1 cellular context compared by ENCODE assay signal in genomic region chr2:85558160-85558559, GRCh38.
TF ChIP-seq lines count a peak whose summit lies in the region.

No MANE protein-coding gene starts in this region.

TF ChIP-seq in HepG2, 621 proteins besides CTCF, POLR2A, EP300 and RAD21 (continued from another document and continues in another):
- TF ChIP-seq, protein P1, sequence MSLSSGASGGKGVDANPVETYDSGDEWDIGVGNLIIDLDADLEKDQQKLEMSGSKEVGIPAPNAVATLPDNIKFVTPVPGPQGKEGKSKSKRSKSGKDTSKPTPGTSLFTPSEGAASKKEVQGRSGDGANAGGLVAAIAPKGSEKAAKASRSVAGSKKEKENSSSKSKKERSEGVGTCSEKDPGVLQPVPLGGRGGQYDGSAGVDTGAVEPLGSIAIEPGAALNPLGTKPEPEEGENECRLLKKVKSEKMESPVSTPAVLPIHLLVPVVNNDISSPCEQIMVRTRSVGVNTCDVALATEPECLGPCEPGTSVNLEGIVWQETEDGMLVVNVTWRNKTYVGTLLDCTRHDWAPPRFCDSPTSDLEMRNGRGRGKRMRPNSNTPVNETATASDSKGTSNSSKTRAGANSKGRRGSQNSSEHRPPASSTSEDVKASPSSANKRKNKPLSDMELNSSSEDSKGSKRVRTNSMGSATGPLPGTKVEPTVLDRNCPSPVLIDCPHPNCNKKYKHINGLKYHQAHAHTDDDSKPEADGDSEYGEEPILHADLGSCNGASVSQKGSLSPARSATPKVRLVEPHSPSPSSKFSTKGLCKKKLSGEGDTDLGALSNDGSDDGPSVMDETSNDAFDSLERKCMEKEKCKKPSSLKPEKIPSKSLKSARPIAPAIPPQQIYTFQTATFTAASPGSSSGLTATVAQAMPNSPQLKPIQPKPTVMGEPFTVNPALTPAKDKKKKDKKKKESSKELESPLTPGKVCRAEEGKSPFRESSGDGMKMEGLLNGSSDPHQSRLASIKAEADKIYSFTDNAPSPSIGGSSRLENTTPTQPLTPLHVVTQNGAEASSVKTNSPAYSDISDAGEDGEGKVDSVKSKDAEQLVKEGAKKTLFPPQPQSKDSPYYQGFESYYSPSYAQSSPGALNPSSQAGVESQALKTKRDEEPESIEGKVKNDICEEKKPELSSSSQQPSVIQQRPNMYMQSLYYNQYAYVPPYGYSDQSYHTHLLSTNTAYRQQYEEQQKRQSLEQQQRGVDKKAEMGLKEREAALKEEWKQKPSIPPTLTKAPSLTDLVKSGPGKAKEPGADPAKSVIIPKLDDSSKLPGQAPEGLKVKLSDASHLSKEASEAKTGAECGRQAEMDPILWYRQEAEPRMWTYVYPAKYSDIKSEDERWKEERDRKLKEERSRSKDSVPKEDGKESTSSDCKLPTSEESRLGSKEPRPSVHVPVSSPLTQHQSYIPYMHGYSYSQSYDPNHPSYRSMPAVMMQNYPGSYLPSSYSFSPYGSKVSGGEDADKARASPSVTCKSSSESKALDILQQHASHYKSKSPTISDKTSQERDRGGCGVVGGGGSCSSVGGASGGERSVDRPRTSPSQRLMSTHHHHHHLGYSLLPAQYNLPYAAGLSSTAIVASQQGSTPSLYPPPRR (CRISPR knock-in tag; IDR thresholded peaks at IDR 0.05; ENCODE audit: borderline replicate concordance): peak; percentile 66; the same call in 1 of the 2 replicates
- TF ChIP-seq SAFB2 (CRISPR knock-in tag; IDR thresholded peaks at IDR 0.05; ENCODE audit: borderline replicate concordance, low read depth): no peak
- peak; percentile 59; the same call in 1 of the 2 replicates for TF ChIP-seq HDAC1 (CRISPR knock-in tag; IDR thresholded peaks at IDR 0.05)
- no peak for TF ChIP-seq NFRKB (IDR thresholded peaks at IDR 0.05)
- no peak for TF ChIP-seq MAFF (IDR thresholded peaks at IDR 0.05; ENCODE audit: low read depth, low read length)
- TF ChIP-seq, protein P2, sequence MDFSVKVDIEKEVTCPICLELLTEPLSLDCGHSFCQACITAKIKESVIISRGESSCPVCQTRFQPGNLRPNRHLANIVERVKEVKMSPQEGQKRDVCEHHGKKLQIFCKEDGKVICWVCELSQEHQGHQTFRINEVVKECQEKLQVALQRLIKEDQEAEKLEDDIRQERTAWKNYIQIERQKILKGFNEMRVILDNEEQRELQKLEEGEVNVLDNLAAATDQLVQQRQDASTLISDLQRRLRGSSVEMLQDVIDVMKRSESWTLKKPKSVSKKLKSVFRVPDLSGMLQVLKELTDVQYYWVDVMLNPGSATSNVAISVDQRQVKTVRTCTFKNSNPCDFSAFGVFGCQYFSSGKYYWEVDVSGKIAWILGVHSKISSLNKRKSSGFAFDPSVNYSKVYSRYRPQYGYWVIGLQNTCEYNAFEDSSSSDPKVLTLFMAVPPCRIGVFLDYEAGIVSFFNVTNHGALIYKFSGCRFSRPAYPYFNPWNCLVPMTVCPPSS (IDR thresholded peaks at IDR 0.05): no peak
- TF ChIP-seq ZNF879 (CRISPR knock-in tag; IDR thresholded peaks at IDR 0.05): no peak
- TF ChIP-seq ZNF225 (CRISPR knock-in tag; IDR thresholded peaks at IDR 0.05): no peak
- TF ChIP-seq RBM39 (IDR thresholded peaks at IDR 0.05; ENCODE audit: low read depth, low read length, poor library complexity, severe bottlenecking): no peak
- no peak for TF ChIP-seq SALL2 (CRISPR knock-in tag; IDR thresholded peaks at IDR 0.05)
- no peak for TF ChIP-seq PRDM15 (CRISPR knock-in tag; IDR thresholded peaks at IDR 0.05)
- TF ChIP-seq RARA (CRISPR knock-in tag; IDR thresholded peaks at IDR 0.05): peak; percentile 68
- TF ChIP-seq, protein P3, sequence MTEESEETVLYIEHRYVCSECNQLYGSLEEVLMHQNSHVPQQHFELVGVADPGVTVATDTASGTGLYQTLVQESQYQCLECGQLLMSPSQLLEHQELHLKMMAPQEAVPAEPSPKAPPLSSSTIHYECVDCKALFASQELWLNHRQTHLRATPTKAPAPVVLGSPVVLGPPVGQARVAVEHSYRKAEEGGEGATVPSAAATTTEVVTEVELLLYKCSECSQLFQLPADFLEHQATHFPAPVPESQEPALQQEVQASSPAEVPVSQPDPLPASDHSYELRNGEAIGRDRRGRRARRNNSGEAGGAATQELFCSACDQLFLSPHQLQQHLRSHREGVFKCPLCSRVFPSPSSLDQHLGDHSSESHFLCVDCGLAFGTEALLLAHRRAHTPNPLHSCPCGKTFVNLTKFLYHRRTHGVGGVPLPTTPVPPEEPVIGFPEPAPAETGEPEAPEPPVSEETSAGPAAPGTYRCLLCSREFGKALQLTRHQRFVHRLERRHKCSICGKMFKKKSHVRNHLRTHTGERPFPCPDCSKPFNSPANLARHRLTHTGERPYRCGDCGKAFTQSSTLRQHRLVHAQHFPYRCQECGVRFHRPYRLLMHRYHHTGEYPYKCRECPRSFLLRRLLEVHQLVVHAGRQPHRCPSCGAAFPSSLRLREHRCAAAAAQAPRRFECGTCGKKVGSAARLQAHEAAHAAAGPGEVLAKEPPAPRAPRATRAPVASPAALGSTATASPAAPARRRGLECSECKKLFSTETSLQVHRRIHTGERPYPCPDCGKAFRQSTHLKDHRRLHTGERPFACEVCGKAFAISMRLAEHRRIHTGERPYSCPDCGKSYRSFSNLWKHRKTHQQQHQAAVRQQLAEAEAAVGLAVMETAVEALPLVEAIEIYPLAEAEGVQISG (CRISPR knock-in tag; IDR thresholded peaks at IDR 0.05): no peak
- TF ChIP-seq, protein P4, sequence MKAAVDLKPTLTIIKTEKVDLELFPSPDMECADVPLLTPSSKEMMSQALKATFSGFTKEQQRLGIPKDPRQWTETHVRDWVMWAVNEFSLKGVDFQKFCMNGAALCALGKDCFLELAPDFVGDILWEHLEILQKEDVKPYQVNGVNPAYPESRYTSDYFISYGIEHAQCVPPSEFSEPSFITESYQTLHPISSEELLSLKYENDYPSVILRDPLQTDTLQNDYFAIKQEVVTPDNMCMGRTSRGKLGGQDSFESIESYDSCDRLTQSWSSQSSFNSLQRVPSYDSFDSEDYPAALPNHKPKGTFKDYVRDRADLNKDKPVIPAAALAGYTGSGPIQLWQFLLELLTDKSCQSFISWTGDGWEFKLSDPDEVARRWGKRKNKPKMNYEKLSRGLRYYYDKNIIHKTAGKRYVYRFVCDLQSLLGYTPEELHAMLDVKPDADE (CRISPR knock-in tag; IDR thresholded peaks at IDR 0.05): no peak
- 0 out of 2 replicates have a peak, but pooled peaks have one; percentile 51 for TF ChIP-seq ZNF205 (CRISPR knock-in tag; IDR thresholded peaks at IDR 0.05)
- TF ChIP-seq KDM1A (CRISPR knock-in tag; IDR thresholded peaks at IDR 0.05): no peak
- TF ChIP-seq PTBP1 (IDR thresholded peaks at IDR 0.05; ENCODE audit: low read depth, low read length, poor library complexity, severe bottlenecking): no peak
- TF ChIP-seq, protein P5, sequence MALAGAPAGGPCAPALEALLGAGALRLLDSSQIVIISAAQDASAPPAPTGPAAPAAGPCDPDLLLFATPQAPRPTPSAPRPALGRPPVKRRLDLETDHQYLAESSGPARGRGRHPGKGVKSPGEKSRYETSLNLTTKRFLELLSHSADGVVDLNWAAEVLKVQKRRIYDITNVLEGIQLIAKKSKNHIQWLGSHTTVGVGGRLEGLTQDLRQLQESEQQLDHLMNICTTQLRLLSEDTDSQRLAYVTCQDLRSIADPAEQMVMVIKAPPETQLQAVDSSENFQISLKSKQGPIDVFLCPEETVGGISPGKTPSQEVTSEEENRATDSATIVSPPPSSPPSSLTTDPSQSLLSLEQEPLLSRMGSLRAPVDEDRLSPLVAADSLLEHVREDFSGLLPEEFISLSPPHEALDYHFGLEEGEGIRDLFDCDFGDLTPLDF (CRISPR knock-in tag; IDR thresholded peaks at IDR 0.05): no peak
- TF ChIP-seq, protein P6, sequence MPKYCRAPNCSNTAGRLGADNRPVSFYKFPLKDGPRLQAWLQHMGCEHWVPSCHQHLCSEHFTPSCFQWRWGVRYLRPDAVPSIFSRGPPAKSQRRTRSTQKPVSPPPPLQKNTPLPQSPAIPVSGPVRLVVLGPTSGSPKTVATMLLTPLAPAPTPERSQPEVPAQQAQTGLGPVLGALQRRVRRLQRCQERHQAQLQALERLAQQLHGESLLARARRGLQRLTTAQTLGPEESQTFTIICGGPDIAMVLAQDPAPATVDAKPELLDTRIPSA (CRISPR knock-in tag; IDR thresholded peaks at IDR 0.05; ENCODE audit: borderline replicate concordance): no peak
- TF ChIP-seq IRF2 (CRISPR knock-in tag; IDR thresholded peaks at IDR 0.05): 0 out of 2 replicates have a peak, but pooled peaks have one; percentile 39
- TF ChIP-seq PHF8 (CRISPR knock-in tag; IDR thresholded peaks at IDR 0.05): no peak
- TF ChIP-seq, protein P7, sequence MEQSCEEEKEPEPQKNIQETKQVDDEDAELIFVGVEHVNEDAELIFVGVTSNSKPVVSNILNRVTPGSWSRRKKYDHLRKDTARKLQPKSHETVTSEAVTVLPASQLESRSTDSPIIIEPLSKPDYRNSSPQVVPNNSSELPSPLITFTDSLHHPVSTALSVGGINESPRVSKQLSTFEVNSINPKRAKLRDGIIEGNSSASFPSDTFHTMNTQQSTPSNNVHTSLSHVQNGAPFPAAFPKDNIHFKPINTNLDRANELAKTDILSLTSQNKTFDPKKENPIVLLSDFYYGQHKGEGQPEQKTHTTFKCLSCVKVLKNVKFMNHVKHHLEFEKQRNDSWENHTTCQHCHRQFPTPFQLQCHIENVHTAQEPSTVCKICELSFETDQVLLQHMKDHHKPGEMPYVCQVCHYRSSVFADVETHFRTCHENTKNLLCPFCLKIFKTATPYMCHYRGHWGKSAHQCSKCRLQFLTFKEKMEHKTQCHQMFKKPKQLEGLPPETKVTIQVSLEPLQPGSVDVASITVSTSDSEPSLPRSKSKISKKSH (CRISPR knock-in tag; IDR thresholded peaks at IDR 0.05; ENCODE audit: borderline replicate concordance): no peak
- peak; percentile 42; the same call in 1 of the 2 replicates for TF ChIP-seq SKIL (CRISPR knock-in tag; IDR thresholded peaks at IDR 0.05; ENCODE audit: borderline replicate concordance)
- TF ChIP-seq ZNF292 (CRISPR knock-in tag; IDR thresholded peaks at IDR 0.05; ENCODE audit: borderline replicate concordance, low read depth): no peak
- TF ChIP-seq NR1H2 (CRISPR knock-in tag; IDR thresholded peaks at IDR 0.05; ENCODE audit: borderline replicate concordance, low read depth): no peak
- no peak for TF ChIP-seq TBP (CRISPR knock-in tag; IDR thresholded peaks at IDR 0.05)
- peak; percentile 39; the same call in 1 of the 2 replicates for TF ChIP-seq TCF7 (IDR thresholded peaks at IDR 0.05; ENCODE audit: low read depth)
- TF ChIP-seq SOX13 (IDR thresholded peaks at IDR 0.05): no peak
- peak in 1 of 2 experiments; percentile 56; a peak in 1 of 4 replicates for TF ChIP-seq SOX13 (CRISPR knock-in tag; conservative IDR thresholded peaks at IDR 0.05 in 1 of 2, IDR thresholded peaks at IDR 0.05 in 1 of 2)
- peak; percentile 38; the same call in 1 of the 2 replicates for TF ChIP-seq NR2C2 (CRISPR knock-in tag; IDR thresholded peaks at IDR 0.05; ENCODE audit: borderline replicate concordance)
- no peak for TF ChIP-seq ZFYVE20 (CRISPR knock-in tag; IDR thresholded peaks at IDR 0.05; ENCODE audit: borderline replicate concordance, low read depth)
- TF ChIP-seq KDM5B (CRISPR knock-in tag; IDR thresholded peaks at IDR 0.05; ENCODE audit: borderline replicate concordance): 0 out of 2 replicates have a peak, but pooled peaks have one; percentile 25
- TF ChIP-seq TMF1 (CRISPR knock-in tag; IDR thresholded peaks at IDR 0.05; ENCODE audit: low read depth): no peak
- no peak for TF ChIP-seq CCDC6 (CRISPR knock-in tag; IDR thresholded peaks at IDR 0.05)
- no peak for TF ChIP-seq GLI4 (CRISPR knock-in tag; IDR thresholded peaks at IDR 0.05; ENCODE audit: borderline replicate concordance)
- no peak for TF ChIP-seq HIC2 (CRISPR knock-in tag; IDR thresholded peaks at IDR 0.05; ENCODE audit: low read depth)
